In genomic region chr4:128862608-128863313, GRCh38 we compare ENCODE assay signal across 8 cellular contexts. TPM values are rescaled to one million over a fixed set of nuclear protein-coding genes. Genes with fewer than 3 reads are reported as not detected.
DNase-seq lines count a peak whose midpoint lies in the region; ATAC-seq and TF ChIP-seq lines count a peak whose summit lies in the region.

No MANE protein-coding gene starts in this region.

- 80% methylated on average over 14 of the region's 14 CpGs for WGBS in mammary epithelial cell (ENCODE audit: low coverage, missing lambda C conversion rate)

- H2AFZ ChIP-seq in HCT116 (ENCODE audit: low read depth, low read length, poor library complexity, severe bottlenecking) (no peak overlapping the region), mammary epithelial cell (ENCODE audit: low read depth, low read length) (peak overlapping the region; percentile 46)

- peaks cover 38 to 56% (median 39%) of the 10 kb centered on the region in 3 donors for H3K4me1 Mint-ChIP-seq in T-cell

- H3K9ac ChIP-seq in HCT116 (ENCODE audit: low read length) (no peak overlapping the region), mammary epithelial cell (ENCODE audit: insufficient read depth, low read length) (no peak overlapping the region)

- BruUV-seq in HCT116 (replicated peaks; lab: Mats Ljungman, UMichigan) (no TSS peak), mammary epithelial cell (replicated peaks; lab: Mats Ljungman, UMichigan) (no TSS peak)

- peak overlapping the region; percentile 36 to 74 for H3K27ac Mint-ChIP-seq in T-cell

- RAD21 ChIA-PET in HCT116 (lab: Charles Lee; ENCODE audit: low non-redundant PET in 1 of 2, low total read pairs in 2 of 2, uncharacterized antibody in 2 of 2, unreplicated experiment in 2 of 2), result no interaction called here

- TF ChIP-seq RAD21 in HCT116 (IDR thresholded peaks at IDR 0.05; ENCODE audit: low read depth), result no peak

- TF ChIP-seq POLR2A in HCT116 (IDR thresholded peaks at IDR 0.05; ENCODE audit: borderline replicate concordance, extremely low read depth, insufficient read depth, insufficient read length), result no peak
- TF ChIP-seq POLR2A in gastrocnemius medialis (IDR thresholded peaks at IDR 0.05), result no peak

- dilution Hi-C loops in mammary epithelial cell (cut with HindIII; ENCODE audit: low sequenced_read_pairs), result no loop called here

- H3K36me3 ChIP-seq in HCT116 (ENCODE audit: control insufficient read depth in 1 of 2, insufficient read depth in 2 of 2, low read length in 2 of 2), result peaks cover 2 to 5% of the 10 kb centered on the region in 2 experiments; a peak in 2 of 4 replicates
- peaks cover 7% of the 10 kb centered on the region for H3K36me3 ChIP-seq in mammary epithelial cell (ENCODE audit: insufficient read depth, low read length)
- H3K36me3 ChIP-seq in gastrocnemius medialis, result peaks cover 0 to 51% of the 10 kb centered on the region in 2 donors

- no peak overlapping the region for H3K4me2 ChIP-seq in HCT116 (ENCODE audit: low read length)
- H3K4me2 ChIP-seq in mammary epithelial cell (ENCODE audit: insufficient read depth, low read depth, low read length), result no peak overlapping the region

- H3K27ac ChIP-seq in HCT116 (ENCODE audit: low read depth, low read length) (no peak overlapping the region), mammary epithelial cell (ENCODE audit: insufficient read depth, low read depth, low read length) (no peak overlapping the region), gastrocnemius medialis (no peak overlapping the region)

- TF ChIP-seq CTCF in GM12865 (IDR thresholded peaks at IDR 0.05; ENCODE audit: insufficient read depth, low read depth, low read length, missing control alignments) (no peak), HCT116 (IDR thresholded peaks at IDR 0.05 in 2 of 3, conservative IDR thresholded peaks at IDR 0.05 in 1 of 3; ENCODE audit: borderline replicate concordance in 1 of 3, insufficient read depth in 1 of 3, low read depth in 2 of 3, low read length in 2 of 3) (no peak), mammary epithelial cell (conservative IDR thresholded peaks at IDR 0.05 in 1 of 2, IDR thresholded peaks at IDR 0.05 in 1 of 2; ENCODE audit: extremely low read depth in 1 of 2, insufficient read depth in 1 of 2, low read depth in 1 of 2, low read length in 2 of 2) (no peak), gastrocnemius medialis (IDR thresholded peaks at IDR 0.05 in 4 of 5, conservative IDR thresholded peaks at IDR 0.05 in 1 of 5) (no peak)

- H3K27me3 ChIP-seq in HCT116 (ENCODE audit: insufficient read depth, low read length), result no peaks in the 10 kb centered on the region
- H3K27me3 ChIP-seq in mammary epithelial cell (ENCODE audit: insufficient read depth, low read length), result no peaks in the 10 kb centered on the region
- H3K27me3 ChIP-seq in gastrocnemius medialis, result no peaks in the 10 kb centered on the region

- peaks cover 55% of the 10 kb centered on the region for H3K36me3 Mint-ChIP-seq in T-cell

- CTCF ChIA-PET in HCT116 (lab: Charles Lee) (interaction anchor here (0.7 to 1.5 kb wide), 2 partner anchors 408 to 671 kb away, joined by 3 to 6 read pairs; no protein-coding TSS in a partner anchor), T-cell (lab: Charles Lee) (interaction anchor here (0.5 to 2.4 kb wide), 23 partner anchors 12 to 671 kb away, joined by 3 to 20 read pairs (median 3); no protein-coding TSS in a partner anchor), mammary epithelial cell (lab: Charles Lee; ENCODE audit: low non-redundant PET) (no interaction called here)

- no peaks in the 10 kb centered on the region for H3K4me1 ChIP-seq in HCT116 (ENCODE audit: control insufficient read depth in 1 of 2, insufficient read depth in 2 of 2, low read length in 2 of 2)
- no peaks in the 10 kb centered on the region for H3K4me1 ChIP-seq in mammary epithelial cell (ENCODE audit: insufficient read depth, low read length)
- H3K4me1 ChIP-seq in gastrocnemius medialis, result no peaks in the 10 kb centered on the region

- intact Hi-C loops in HCT116 (cut with micrococcal nuclease), result loop anchor here (1.0 to 2.0 kb wide), 6 partner anchors 54 to 671 kb away; partner anchors contain the start of gene JADE1
- intact Hi-C loops in mammary epithelial cell (cut with micrococcal nuclease), result loop anchor here (1.0 kb wide), 6 partner anchors 50 to 671 kb away; no protein-coding TSS in a partner anchor
- intact Hi-C loops in gastrocnemius medialis (cut with DNase I; ENCODE audit: low total_unique reads), result loop anchor here (1.0 to 10.0 kb wide), 7 partner anchors 54 to 671 kb away; partner anchors contain the start of genes C4orf33, JADE1 and SCLT1

- no peak overlapping the region for H3K4me3 ChIP-seq in GM12865 (ENCODE audit: low read depth, low read length)
- no peak overlapping the region for H3K4me3 ChIP-seq in HCT116 (replicated peaks in 1 of 2; ENCODE audit: low read depth in 1 of 2, low read length in 2 of 2)
- no peak overlapping the region for H3K4me3 ChIP-seq in mammary epithelial cell (replicated peaks in 1 of 3; ENCODE audit: insufficient read depth in 1 of 3, low read depth in 2 of 3, low read length in 3 of 3)
- no peak overlapping the region for H3K4me3 ChIP-seq in gastrocnemius medialis

- 0 out of 2 replicates have a peak, but pooled peaks have one; percentile 9 for ATAC-seq in HCT116
- ATAC-seq in T-cell (replicated peaks in 1 of 4), result peak; percentile 39 to 85 (median 50)
- ATAC-seq in gastrocnemius medialis, result no peak

- H3K79me2 ChIP-seq in HCT116 (ENCODE audit: insufficient read depth, low read length), result no peaks in the 10 kb centered on the region
- no peaks in the 10 kb centered on the region for H3K79me2 ChIP-seq in mammary epithelial cell (ENCODE audit: insufficient read depth, low read length)

- no peaks in the 10 kb centered on the region for H3K9me3 Mint-ChIP-seq in T-cell

- H3K9me2 ChIP-seq in HCT116 (ENCODE audit: insufficient read depth), result no peaks in the 10 kb centered on the region

- H3K4me3 Mint-ChIP-seq in T-cell, result no peak overlapping the region

- no peaks in the 10 kb centered on the region for H4K20me1 ChIP-seq in HCT116 (ENCODE audit: insufficient read depth)
- H4K20me1 ChIP-seq in mammary epithelial cell (ENCODE audit: insufficient read depth, low read length), result no peaks in the 10 kb centered on the region

- POLR2A ChIA-PET in HCT116 (lab: Charles Lee) (no interaction called here), T-cell (lab: Charles Lee) (interaction anchor here (0.5 to 0.6 kb wide), 2 partner anchors 41 to 78 kb away, joined by 3 read pairs; no protein-coding TSS in a partner anchor)

- no peaks in the 10 kb centered on the region for H3K27me3 Mint-ChIP-seq in T-cell

- H3K9me3 ChIP-seq in HCT116 (ENCODE audit: control insufficient read depth in 1 of 2, insufficient read depth in 1 of 2, low read depth in 1 of 2, low read length in 2 of 2) (no peaks in the 10 kb centered on the region), mammary epithelial cell (replicated peaks; ENCODE audit: insufficient read depth, low read length) (no peaks in the 10 kb centered on the region), gastrocnemius medialis (no peaks in the 10 kb centered on the region)

- DNase-seq in GM12865 (ENCODE audit: low read depth) (peak; percentile 80), HCT116 (ENCODE audit: low read depth, low spot score) (no peak), T-cell (peak in 22 of 34 experiments; percentile 10 to 51 (median 24)), mammary epithelial cell (no peak), gastrocnemius medialis (no peak), mesenteric fat pad (ENCODE audit: low spot score) (no peak), DMS79 (lab: John Stamatoyannopoulos, UW) (no peak)
- DNase-seq in stimulated activated CD4-positive, alpha-beta T cell treated with anti-CD3 and anti-CD28 coated beads, Interleukin-2, amount 100 ng/mL, for 4 hours (ENCODE audit: low read depth), result peak; percentile 49

- in situ Hi-C loops in mammary epithelial cell (cut with MboI; ENCODE audit: low sequenced_read_pairs in 2 of 2), result loop anchor here in 1 of 2 donors (10.0 kb wide), 1 partner anchor 288 kb away; no protein-coding TSS in a partner anchor
- in situ Hi-C loops in gastrocnemius medialis (cut with MboI; ENCODE audit: low sequenced_read_pairs in 4 of 4), result loop anchor here (5.0 to 25.0 kb wide), 10 partner anchors 78 to 978 kb away; partner anchors contain the start of gene PLK4 (in 1 of the 4)

TF ChIP-seq in HCT116, 20 proteins besides CTCF, POLR2A, EP300 and RAD21:
- TF ChIP-seq ATF3 (IDR thresholded peaks at IDR 0.05) (no peak), ZFX (IDR thresholded peaks at IDR 0.05) (no peak), YY1 (IDR thresholded peaks at IDR 0.05; ENCODE audit: extremely low read depth, insufficient replicate concordance, low read depth, low read length) (no peak), EZH2 (IDR thresholded peaks at IDR 0.05) (no peak)

RNA-seq across cellular contexts. Expression of gene JADE1, which starts 53.3 kb away (rescaled TPM):
- total RNA-seq in HCT116 (2021; ENCODE audit: unreplicated experiment) (26.5 TPM), T-cell (10 to 100 TPM; 51.3 to 63.0 (median 56.6) TPM), mammary epithelial cell (1 to 10 TPM; 5.0 to 6.0 TPM), gastrocnemius medialis (10 to 100 TPM; 14.2 to 21.1 (median 14.9) TPM), mesenteric fat pad (53.4 TPM)
- polyA plus RNA-seq in HCT116 (2012), result 12.2 and 14.4 TPM in 2 replicates
- polyA plus RNA-seq in mammary epithelial cell, result 3.3 TPM
- 22.1 TPM for polyA minus RNA-seq in mammary epithelial cell

Comparison
In these comparisons a context has a peak if more than half of its experiments do, and no peak if none do; other contexts are left out.
1. DNase-seq: peak in GM12865 (single experiment), T-cell (22 of 34) and stimulated activated CD4-positive, alpha-beta T cell treated with anti-CD3 and anti-CD28 coated beads, Interleukin-2, amount 100 ng/mL, for 4 hours (single experiment); none in HCT116 (single experiment), mammary epithelial cell (single experiment), gastrocnemius medialis (0 of 2), mesenteric fat pad (single experiment) and DMS79 (single experiment).
2. ATAC-seq: peak in HCT116 (single experiment) and T-cell (4 of 4); none in gastrocnemius medialis (0 of 2).